8 cellular contexts compared by ENCODE assay signal in genomic region chr3:40317061-40317676, GRCh38. TPM values are rescaled to one million over a fixed set of nuclear protein-coding genes. Genes with fewer than 3 reads are reported as not detected.
DNase-seq lines count a peak whose midpoint lies in the region; ATAC-seq and TF ChIP-seq lines count a peak whose summit lies in the region.

No MANE protein-coding gene starts in this region.

- peak; percentile 92 for TF ChIP-seq CTCF in DND-41 (IDR thresholded peaks at IDR 0.05; ENCODE audit: borderline replicate concordance, extremely low read depth, low read length, poor library complexity, severe bottlenecking)
- peak; percentile 63 to 90 (median 82) for TF ChIP-seq CTCF in heart right ventricle (IDR thresholded peaks at IDR 0.05)
- peak; percentile 43 to 79 (median 56) for TF ChIP-seq CTCF in sigmoid colon (IDR thresholded peaks at IDR 0.05)

- no peaks in the 10 kb centered on the region for H4K20me1 ChIP-seq in DND-41 (ENCODE audit: insufficient read depth, low read length)

- H3K36me3 Mint-ChIP-seq in activated naive CD4-positive, alpha-beta T cell treated with anti-CD3 and anti-CD28 coated beads, Interleukin-2, amount 10 ng/mL, durations not matched to agents 7 days and 5 days: peaks cover 15% of the 10 kb centered on the region

- H3K9ac ChIP-seq in DND-41 (ENCODE audit: low read depth, low read length): no peak overlapping the region

- H3K9me3 ChIP-seq in DND-41 (ENCODE audit: insufficient read depth, low read length, severe bottlenecking) (no peaks in the 10 kb centered on the region), heart right ventricle (no peaks in the 10 kb centered on the region), sigmoid colon (no peaks in the 10 kb centered on the region)

- H3K27ac ChIP-seq in DND-41 (ENCODE audit: low read length) (no peak overlapping the region), heart right ventricle (no peak overlapping the region), sigmoid colon (no peak overlapping the region)

- ATAC-seq in DND-41 (ENCODE audit: insufficient read depth, low read depth) (peak; percentile 91), GM19397 (IDR thresholded peaks at IDR 0.05; ENCODE audit: unreplicated experiment) (peak; percentile 66), HG03520 (IDR thresholded peaks at IDR 0.05; ENCODE audit: unreplicated experiment) (peak; percentile 76), heart right ventricle (peak in 2 of 8 donors; percentile 29 to 34)

- no peak overlapping the region for H3K27ac Mint-ChIP-seq in activated naive CD4-positive, alpha-beta T cell treated with anti-CD3 and anti-CD28 coated beads, Interleukin-2, amount 10 ng/mL, durations not matched to agents 7 days and 5 days

- H2AFZ ChIP-seq in DND-41 (ENCODE audit: low read depth, low read length): no peak overlapping the region

- no peaks in the 10 kb centered on the region for H3K9me3 Mint-ChIP-seq in activated naive CD4-positive, alpha-beta T cell treated with anti-CD3 and anti-CD28 coated beads, Interleukin-2, amount 10 ng/mL, durations not matched to agents 7 days and 5 days

- H3K36me3 ChIP-seq in DND-41 (ENCODE audit: insufficient read depth, low read length) (peaks cover 19% of the 10 kb centered on the region), heart right ventricle (peaks cover 0 to 37% (median 20%) of the 10 kb centered on the region in 9 donors), sigmoid colon (peaks cover 6 to 27% (median 8%) of the 10 kb centered on the region in 4 donors)

- WGBS in heart right ventricle, 2 donors: 23 to 30% methylated on average over 5 of the region's 5 CpGs
- WGBS in sigmoid colon, 2 donors: 8 to 30% methylated on average over 5 of the region's 5 CpGs

- H3K27me3 ChIP-seq in DND-41 (ENCODE audit: insufficient read depth, low read length, poor library complexity): peaks cover 4% of the 10 kb centered on the region
- no peaks in the 10 kb centered on the region for H3K27me3 ChIP-seq in heart right ventricle
- no peaks in the 10 kb centered on the region for H3K27me3 ChIP-seq in sigmoid colon

- H3K27me3 Mint-ChIP-seq in activated naive CD4-positive, alpha-beta T cell treated with anti-CD3 and anti-CD28 coated beads, Interleukin-2, amount 10 ng/mL, durations not matched to agents 7 days and 5 days: peaks cover 3% of the 10 kb centered on the region

- no peak for TF ChIP-seq POLR2A in sigmoid colon (IDR thresholded peaks at IDR 0.05)

- H3K4me3 ChIP-seq in DND-41 (ENCODE audit: low read depth in 1 of 2, low read length in 2 of 2): no peak overlapping the region
- H3K4me3 ChIP-seq in heart right ventricle: no peak overlapping the region
- no peak overlapping the region for H3K4me3 ChIP-seq in sigmoid colon

- CTCF ChIA-PET in activated naive CD4-positive, alpha-beta T cell treated with anti-CD3 and anti-CD28 coated beads, Interleukin-2, amount 10 ng/mL, durations not matched to agents 7 days and 5 days (lab: Charles Lee): interaction anchor here (0.7 to 8.3 kb wide), 11 partner anchors 9 to 142 kb away, joined by 3 to 90 read pairs (median 4); no protein-coding TSS in a partner anchor

- no peaks in the 10 kb centered on the region; the same call in 1 of the 2 replicates for H3K4me1 ChIP-seq in DND-41 (ENCODE audit: insufficient read depth, low read length)
- H3K4me1 ChIP-seq in heart right ventricle: peaks cover 0 to 26% (median 21%) of the 10 kb centered on the region in 9 donors
- peaks cover 0 to 12% (median 11%) of the 10 kb centered on the region in 4 donors for H3K4me1 ChIP-seq in sigmoid colon

- intact Hi-C loops in heart right ventricle (cut with DNase I): loop anchor here in 8 of 10 donors (1.0 to 10.0 kb wide), 12 partner anchors 124 to 612 kb away; partner anchors contain the start of genes RPL14 (in 1 of the 8) and ZNF621 (in 1 of the 8)
- intact Hi-C loops in sigmoid colon (cut with DNase I): loop anchor here (5.0 kb wide), 1 partner anchor 125 kb away; no protein-coding TSS in a partner anchor

- no peaks in the 10 kb centered on the region for H3K79me2 ChIP-seq in DND-41 (ENCODE audit: insufficient read depth, low read length)

- DNase-seq in DND-41: peak; percentile 55
- DNase-seq in NOMO-1 treated with dmso at 0.1 percent for 144 hours (lab: John Stamatoyannopoulos, UW; ENCODE audit: unreplicated experiment): peak; percentile 25
- DNase-seq in activated naive CD4-positive, alpha-beta T cell treated with anti-CD3 and anti-CD28 coated beads, Interleukin-2, amount 10 ng/mL, durations not matched to agents 7 days and 5 days: peak; percentile 57
- peak in 1 of 2 donors; percentile 52 for DNase-seq in heart right ventricle
- no peak for DNase-seq in sigmoid colon
- no peak for DNase-seq in NK-92 (lab: John Stamatoyannopoulos, UW; ENCODE audit: unreplicated experiment)

- peaks cover 2% of the 10 kb centered on the region for H3K4me1 Mint-ChIP-seq in activated naive CD4-positive, alpha-beta T cell treated with anti-CD3 and anti-CD28 coated beads, Interleukin-2, amount 10 ng/mL, durations not matched to agents 7 days and 5 days

- no peak for TF ChIP-seq EP300 in sigmoid colon (IDR thresholded peaks at IDR 0.05)

- H3K4me2 ChIP-seq in DND-41 (ENCODE audit: insufficient read depth, low read length): no peak overlapping the region

- H3K4me3 Mint-ChIP-seq in activated naive CD4-positive, alpha-beta T cell treated with anti-CD3 and anti-CD28 coated beads, Interleukin-2, amount 10 ng/mL, durations not matched to agents 7 days and 5 days: no peak overlapping the region

RNA-seq across cellular contexts. Expression of gene EIF1B, which starts 7.7 kb away (rescaled TPM):
- total RNA-seq in heart right ventricle: 100 to 1,000 TPM; 203 to 381 (median 303) TPM
- 100 to 1,000 TPM; 111 to 202 TPM for polyA plus RNA-seq in heart right ventricle
- 10 to 100 TPM; 27.1 to 42.8 (median 39.5) TPM for total RNA-seq in sigmoid colon
- polyA plus RNA-seq in sigmoid colon: 10 to 100 TPM; 54.8 to 94.1 (median 69.7) TPM

Comparison
In these comparisons a context has a peak if more than half of its experiments do, and no peak if none do; other contexts are left out.
1. DNase-seq: peak in DND-41 (single experiment), NOMO-1 treated with dmso at 0.1 percent for 144 hours (single experiment) and activated naive CD4-positive, alpha-beta T cell treated with anti-CD3 and anti-CD28 coated beads, Interleukin-2, amount 10 ng/mL, durations not matched to agents 7 days and 5 days (single experiment); none in sigmoid colon (single experiment) and NK-92 (single experiment).
2. RNA of gene EIF1B, which starts 7.7 kb away (total RNA-seq): 203 to 381 TPM in heart right ventricle; 27.1 to 42.8 TPM in sigmoid colon; every median in the first group is over 4 times any median in the second.
3. Peak in every context shown above with its lines, with median percentiles within 50 percentile points of each other: CTCF ChIP-seq.